In genomic region chr4:165111906-165112257, GRCh38 we compare ENCODE assay signal across 8 cellular contexts. TPM values are rescaled to one million over a fixed set of nuclear protein-coding genes. Genes with fewer than 3 reads are reported as not detected.
DNase-seq lines count a peak whose midpoint lies in the region; ATAC-seq and TF ChIP-seq lines count a peak whose summit lies in the region.

No MANE protein-coding gene starts in this region.

- H3K9me3 ChIP-seq in OCI-LY7 (ENCODE audit: low read length) (no peaks in the 10 kb centered on the region), neuron (ENCODE audit: low read length) (no peaks in the 10 kb centered on the region)

- H3K36me3 Mint-ChIP-seq in CD14-positive monocyte: peaks cover 5 to 9% of the 10 kb centered on the region in 2 donors
- H3K36me3 Mint-ChIP-seq in endothelial cell (ENCODE audit: low read depth, unreplicated experiment): no peaks in the 10 kb centered on the region

- ATAC-seq in GM21423 (IDR thresholded peaks at IDR 0.05; ENCODE audit: unreplicated experiment): no peak
- ATAC-seq in GM18867 (IDR thresholded peaks at IDR 0.05; ENCODE audit: unreplicated experiment): no peak
- ATAC-seq in HG02678 (IDR thresholded peaks at IDR 0.05; ENCODE audit: unreplicated experiment): no peak

- H3K27me3 ChIP-seq in neuron (ENCODE audit: insufficient read depth, low read length): no peaks in the 10 kb centered on the region

- peaks cover 0 to 2% (median 0%) of the 10 kb centered on the region in 7 donors for H3K9me3 Mint-ChIP-seq in CD14-positive monocyte
- H3K9me3 Mint-ChIP-seq in endothelial cell (ENCODE audit: unreplicated experiment): no peaks in the 10 kb centered on the region

- H3K9me2 ChIP-seq in OCI-LY7 (ENCODE audit: insufficient read depth, low read length): no peaks in the 10 kb centered on the region

- POLR2A ChIA-PET in OCI-LY7 (lab: Charles Lee): interaction anchor here (0.6 to 1.8 kb wide), 2 partner anchors 11 kb away, joined by 4 to 7 read pairs; no protein-coding TSS in a partner anchor

- H3K27ac Mint-ChIP-seq in CD14-positive monocyte (peak overlapping the region; percentile 87 to 98 (median 93)), endothelial cell (ENCODE audit: unreplicated experiment) (peak overlapping the region; percentile 82)

- H3K4me3 ChIP-seq in OCI-LY7 (ENCODE audit: low read depth, low read length, poor library complexity, severe bottlenecking): peak overlapping the region; percentile 80
- H3K4me3 ChIP-seq in neuron (ENCODE audit: low read length): peak overlapping the region; percentile 94

- BruUV-seq in OCI-LY7 (replicated peaks; lab: Mats Ljungman, UMichigan): no TSS peak

- H3K36me3 ChIP-seq in OCI-LY7 (ENCODE audit: insufficient read depth, low read length) (peaks cover 14% of the 10 kb centered on the region; the same call in 1 of the 2 replicates), neuron (ENCODE audit: insufficient read depth, low read length) (no peaks in the 10 kb centered on the region)

- H2AFZ ChIP-seq in OCI-LY7 (ENCODE audit: low read length): peak overlapping the region; percentile 92; the same call in 1 of the 2 replicates
- peak overlapping the region; percentile 86 for H2AFZ ChIP-seq in neuron (ENCODE audit: low read depth, low read length)

- no peaks in the 10 kb centered on the region for H4K20me1 ChIP-seq in OCI-LY7 (ENCODE audit: insufficient read depth, low read length)

- peaks cover 0 to 4% (median 0%) of the 10 kb centered on the region in 3 donors for H3K27me3 Mint-ChIP-seq in CD14-positive monocyte (ENCODE audit: low read depth in 3 of 3)
- H3K27me3 Mint-ChIP-seq in endothelial cell (ENCODE audit: unreplicated experiment): no peaks in the 10 kb centered on the region

- intact Hi-C loops in CD14-positive monocyte (cut with micrococcal nuclease): loop anchor here in 1 of 2 donors (5.0 kb wide), 2 partner anchors 95 to 215 kb away; partner anchors contain the start of genes KLHL2 and MSMO1
- intact Hi-C loops in OCI-LY7 (cut with micrococcal nuclease; ENCODE audit: unreplicated experiment): loop anchor here (2.0 to 5.0 kb wide), 5 partner anchors 19 to 350 kb away; partner anchors contain the start of genes MSMO1 and TRIM61

- H3K4me1 Mint-ChIP-seq in CD14-positive monocyte (peaks cover 16% of the 10 kb centered on the region), endothelial cell (ENCODE audit: unreplicated experiment) (peaks cover 9% of the 10 kb centered on the region)

- TF ChIP-seq CTCF in CD14-positive monocyte (IDR thresholded peaks at IDR 0.05) (no peak), OCI-LY7 (conservative IDR thresholded peaks at IDR 0.05; ENCODE audit: low read length) (no peak), endothelial cell (IDR thresholded peaks at IDR 0.05; ENCODE audit: unreplicated experiment) (no peak), GM13977 (IDR thresholded peaks at IDR 0.05; ENCODE audit: extremely low read depth, insufficient read depth, missing control alignments) (no peak)

- peaks cover 14% of the 10 kb centered on the region for H3K79me2 ChIP-seq in OCI-LY7 (ENCODE audit: insufficient read depth, low read depth, low read length)

- CTCF ChIA-PET in OCI-LY7 (lab: Charles Lee; ENCODE audit: unreplicated experiment): no interaction called here

- H3K4me1 ChIP-seq in OCI-LY7 (ENCODE audit: insufficient read depth, low read length, poor library complexity, severe bottlenecking): peaks cover 12% of the 10 kb centered on the region
- peaks cover 6% of the 10 kb centered on the region for H3K4me1 ChIP-seq in neuron (ENCODE audit: insufficient read depth, low read length)

- H3K27ac ChIP-seq in OCI-LY7 (ENCODE audit: low read depth, low read length, poor library complexity, severe bottlenecking): no peak overlapping the region

- in situ Hi-C loops in GM13977 (cut with MboI; ENCODE audit: low pct_unique_long_range_greater_than_20kb, low sequenced_read_pairs, unreplicated experiment): no loop called here

- DNase-seq in CD14-positive monocyte (ENCODE audit: low spot score) (no peak), OCI-LY7 (ENCODE audit: low spot score) (no peak), endothelial cell (ENCODE audit: low spot score) (no peak), GM13977 (ENCODE audit: low spot score) (no peak)

- peak overlapping the region; percentile 92 to 93 for H3K4me3 Mint-ChIP-seq in CD14-positive monocyte
- H3K4me3 Mint-ChIP-seq in endothelial cell (ENCODE audit: unreplicated experiment): peak overlapping the region; percentile 92

- H3K4me2 ChIP-seq in OCI-LY7 (ENCODE audit: low read length): peak overlapping the region; percentile 78

RNA-seq across cellular contexts. Expression of gene TMEM192, which starts 0.8 kb away (rescaled TPM):
- 10 to 100 TPM; 15.5 to 22.4 TPM for polyA plus RNA-seq in CD14-positive monocyte
- 5.9 and 6.6 TPM in 2 replicates for total RNA-seq in OCI-LY7 (2014; rRNA removed; shearing (Covaris generic))
- total RNA-seq in OCI-LY7 (2022): 15.3 and 15.5 TPM in 2 replicates
- total RNA-seq in endothelial cell (ENCODE audit: unreplicated experiment): 11.6 TPM

RNA-seq across cellular contexts. Expression of gene TRIM75, which starts 58.2 kb away (rescaled TPM):
- polyA plus RNA-seq in CD14-positive monocyte: not detected
- not detected in 2 replicates for total RNA-seq in OCI-LY7 (2014; rRNA removed; shearing (Covaris generic))
- total RNA-seq in OCI-LY7 (2022) (not detected in 2 replicates), endothelial cell (ENCODE audit: unreplicated experiment) (not detected)
